Comparison of ENCODE assay signal across 25 cellular contexts in the genomic region with DNA sequence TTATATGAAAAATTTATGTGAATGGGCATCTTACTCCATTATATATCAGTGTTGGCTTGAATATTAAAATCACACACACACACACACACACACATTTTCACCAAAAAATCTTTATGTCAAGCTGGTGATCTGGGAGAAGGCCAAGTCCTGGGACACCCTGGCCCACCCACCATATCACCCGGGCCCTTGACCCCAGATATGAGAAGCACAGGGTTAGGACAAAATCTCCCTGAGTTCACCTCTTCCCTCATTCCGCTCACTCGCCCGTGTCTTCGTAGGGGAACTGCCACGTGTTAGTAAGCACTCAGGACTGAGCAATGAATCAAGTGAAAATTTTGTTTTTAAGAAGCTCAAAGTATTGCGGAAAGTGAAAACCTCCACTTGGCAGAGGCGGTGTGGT.
"Had no signal": no experiment of that assay in that cellular context is flagged by ENCODE, and none has a peak within 500 bp of the region (broad histone marks: within the 10 kb centered on the region; RNA-seq: fewer than 3 reads in every experiment).

No MANE protein-coding gene starts in this region.

- DNase-seq: Kasumi-1; MM.1S; NCI-H1092 treated with DMSO at 0.1 percent for 48 hours; NCI-H1436; NCI-H187; NCI-H2029; NCI-H2081 treated with DMSO at 0.1 percent for 48 hours; NCI-H2171; NCI-H226; NCI-H446; NCI-H510A; NCI-H524 treated with DMSO at 0.1 percent for 48 hours; NCI-H69; NCI-H774; NK-92 treated with Interleukin-12 subunit alpha and Interleukin-12 subunit beta, amount 100 ng/mL, for 24 hours; OCI-M1; RPMI8226; SHP77; SK-N-SH; T-helper 1 cell had no signal

- FAIRE-seq: HTR-8/SVneo, K562, RCC 7860 had no signal

- H3K27ac ChIP-seq: HL-60, KMS-11 had no signal

- H3K9me2 ChIP-seq: SK-N-SH had no signal

- H3K4me2 ChIP-seq: KMS-11, SK-N-SH had no signal

- ATAC-seq: K562 had no signal

- H3K9me3 ChIP-seq: SK-N-SH had no signal

- H3K4me3 ChIP-seq: K562 had no signal

- H3K9ac ChIP-seq: KMS-11, SK-N-SH had no signal
